In genomic region chr13:59664586-59664985, GRCh38 we compare ENCODE assay signal across 1 cellular context.
TF ChIP-seq lines count a peak whose summit lies in the region.

No MANE protein-coding gene starts in this region.

TF ChIP-seq in GM23338, 12 proteins besides CTCF, POLR2A, EP300 and RAD21 (continued from another document):
- TF ChIP-seq REST (IDR thresholded peaks at IDR 0.05; ENCODE audit: unreplicated experiment) (no peak), NANOG (IDR thresholded peaks at IDR 0.05; ENCODE audit: borderline replicate concordance) (no peak)
